Comparison of ENCODE assay signal across 27 cellular contexts in genomic region chr9:70217029-70217428, GRCh38.
"Had no signal": no experiment of that assay in that cellular context is flagged by ENCODE, and none has a peak within 500 bp of the region (broad histone marks: within the 10 kb centered on the region; RNA-seq: fewer than 3 reads in every experiment).

No MANE protein-coding gene starts in this region.

- H3K27ac Mint-ChIP-seq: activated CD4-positive, alpha-beta memory T cell treated with anti-CD3 and anti-CD28 coated beads for 36 hours; activated CD8-positive, alpha-beta memory T cell treated with anti-CD3 and anti-CD28 coated beads, Interleukin-2, amount 10 ng/mL, durations not matched to agents 7 days and 5 days; activated CD8-positive, alpha-beta T cell treated with anti-CD3 and anti-CD28 coated beads, Interleukin-2, amount 10 ng/mL, durations not matched to agents 7 days and 5 days; activated naive CD4-positive, alpha-beta T cell treated with anti-CD3 and anti-CD28 coated beads, Interleukin-2, amount 10 ng/mL, durations not matched to agents 7 days and 5 days; activated naive CD4-positive, alpha-beta T cell treated with anti-CD3 and anti-CD28 coated beads, Interleukin-2, amount 50 U/mL, for 72 hours; activated naive CD8-positive, alpha-beta T cell treated with anti-CD3 and anti-CD28 coated beads, Interleukin-2, amount 10 ng/mL, durations not matched to agents 7 days and 5 days; activated T-cell treated with anti-CD3 and anti-CD28 coated beads, Interleukin-2, amount 50 U/mL, for 72 hours; brain; effector memory CD8-positive, alpha-beta T cell; WTC11 had no signal

- H3K27me3 Mint-ChIP-seq: activated CD4-positive, alpha-beta memory T cell treated with anti-CD3 and anti-CD28 coated beads for 36 hours; activated CD8-positive, alpha-beta memory T cell treated with anti-CD3 and anti-CD28 coated beads, Interleukin-2, amount 10 ng/mL, durations not matched to agents 7 days and 5 days; activated naive CD4-positive, alpha-beta T cell treated with anti-CD3 and anti-CD28 coated beads, Interleukin-2, amount 10 ng/mL, durations not matched to agents 7 days and 5 days; activated naive CD8-positive, alpha-beta T cell treated with anti-CD3 and anti-CD28 coated beads, Interleukin-2, amount 10 ng/mL, durations not matched to agents 7 days and 5 days; brain; effector memory CD8-positive, alpha-beta T cell had no signal

- H3K27me3 ChIP-seq: ascending aorta, esophagus muscularis mucosa, foreskin keratinocyte, gastrocnemius medialis had no signal

- DNase-seq: activated CD4-positive, alpha-beta memory T cell treated with anti-CD3 and anti-CD28 coated beads for 36 hours; activated CD4-positive, alpha-beta T cell treated with anti-CD3 and anti-CD28 coated beads for 1 hour; activated CD4-positive, alpha-beta T cell treated with anti-CD3 and anti-CD28 coated beads for 4 hours; activated CD4-positive, alpha-beta T cell treated with anti-CD3 and anti-CD28 coated beads, Interleukin-2, amount 50 U/mL, for 1 hour; activated CD8-positive, alpha-beta memory T cell treated with anti-CD3 and anti-CD28 coated beads, Interleukin-2, amount 10 ng/mL, durations not matched to agents 7 days and 5 days; activated CD8-positive, alpha-beta memory T cell treated with anti-CD3 and anti-CD28 coated beads, Interleukin-2, amount 50 U/mL, for 4 hours; activated CD8-positive, alpha-beta T cell treated with anti-CD3 and anti-CD28 coated beads, Interleukin-2, amount 10 ng/mL, durations not matched to agents 7 days and 5 days; activated gamma-delta T cell; activated naive CD4-positive, alpha-beta T cell; activated naive CD4-positive, alpha-beta T cell treated with anti-CD3 and anti-CD28 coated beads, Interleukin-2, amount 10 ng/mL, durations not matched to agents 7 days and 5 days; activated naive CD8-positive, alpha-beta T cell treated with anti-CD3 and anti-CD28 coated beads, Interleukin-2, amount 10 ng/mL, durations not matched to agents 7 days and 5 days; activated T-cell treated with anti-CD3 and anti-CD28 coated beads, Interleukin-2, amount 50 U/mL, for 1 hour; activated T-cell treated with anti-CD3 and anti-CD28 coated beads, Interleukin-2, amount 50 U/mL, for 72 hours; caudate nucleus; cortex of kidney; dermis blood vessel endothelial cell; effector CD4-positive, alpha-beta T cell; effector memory CD8-positive, alpha-beta T cell; erythroblast; foreskin keratinocyte; gastrocnemius medialis; T-helper 2 cell had no signal

- H3K36me3 ChIP-seq: gastrocnemius medialis had no signal

- H3K4me3 ChIP-seq: ascending aorta, esophagus muscularis mucosa, gastrocnemius medialis had no signal

- H3K4me1 Mint-ChIP-seq: activated CD8-positive, alpha-beta memory T cell treated with anti-CD3 and anti-CD28 coated beads, Interleukin-2, amount 10 ng/mL, durations not matched to agents 7 days and 5 days; activated naive CD4-positive, alpha-beta T cell treated with anti-CD3 and anti-CD28 coated beads, Interleukin-2, amount 10 ng/mL, durations not matched to agents 7 days and 5 days; activated naive CD8-positive, alpha-beta T cell treated with anti-CD3 and anti-CD28 coated beads, Interleukin-2, amount 10 ng/mL, durations not matched to agents 7 days and 5 days; brain; WTC11 had no signal

- H3K4me1 ChIP-seq: ascending aorta, gastrocnemius medialis had no signal

- H3K4me3 Mint-ChIP-seq: activated CD4-positive, alpha-beta memory T cell treated with anti-CD3 and anti-CD28 coated beads for 36 hours; activated CD8-positive, alpha-beta memory T cell treated with anti-CD3 and anti-CD28 coated beads, Interleukin-2, amount 10 ng/mL, durations not matched to agents 7 days and 5 days; activated CD8-positive, alpha-beta T cell treated with anti-CD3 and anti-CD28 coated beads, Interleukin-2, amount 10 ng/mL, durations not matched to agents 7 days and 5 days; activated naive CD4-positive, alpha-beta T cell treated with anti-CD3 and anti-CD28 coated beads, Interleukin-2, amount 10 ng/mL, durations not matched to agents 7 days and 5 days; activated naive CD8-positive, alpha-beta T cell treated with anti-CD3 and anti-CD28 coated beads, Interleukin-2, amount 10 ng/mL, durations not matched to agents 7 days and 5 days; activated T-cell treated with anti-CD3 and anti-CD28 coated beads, Interleukin-2, amount 50 U/mL, for 72 hours; brain; effector memory CD8-positive, alpha-beta T cell; WTC11 had no signal

- H3K27ac ChIP-seq: ascending aorta, esophagus muscularis mucosa, foreskin keratinocyte, gastrocnemius medialis had no signal

- H3K36me3 Mint-ChIP-seq: activated naive CD4-positive, alpha-beta T cell treated with anti-CD3 and anti-CD28 coated beads, Interleukin-2, amount 10 ng/mL, durations not matched to agents 7 days and 5 days had no signal

- H3K9me3 ChIP-seq: gastrocnemius medialis had no signal
